Comparison of ENCODE assay signal across 8 cellular contexts in genomic region chr19:12666305-12667048, GRCh38. TPM values are rescaled to one million over a fixed set of nuclear protein-coding genes. Genes with fewer than 3 reads are reported as not detected.
DNase-seq lines count a peak whose midpoint lies in the region; ATAC-seq and TF ChIP-seq lines count a peak whose summit lies in the region.

Gene MAN2B1, minus strand, starts transcription at chr19:12666742. Its CDS starts 41 bp downstream, at chr19:12666701.
Gene WDR83, plus strand, starts transcription at chr19:12666807. Its CDS starts 2,984 bp downstream, at chr19:12669791.

- in situ Hi-C loops in transverse colon (cut with MboI; ENCODE audit: low pct_ligation_motif_present in 1 of 4, low pct_unique_long_range_greater_than_20kb in 1 of 4, low sequenced_read_pairs in 3 of 4): no loop called here

- intact Hi-C loops in Caco-2 (cut with micrococcal nuclease; ENCODE audit: unreplicated experiment) (loop anchor here (1.0 kb wide), 1 partner anchor 56 kb away; the partner anchor contains the start of genes ZNF490 and ZNF791), heart left ventricle (cut with DNase I) (loop anchor here in 1 of 10 donors (5.0 kb wide), 1 partner anchor 104 kb away; no protein-coding TSS in a partner anchor), posterior cingulate gyrus (cut with DNase I) (no loop called here), transverse colon (cut with DNase I; ENCODE audit: low total_unique reads) (no loop called here)

- H3K27me3 ChIP-seq in Caco-2 (replicated peaks; ENCODE audit: control insufficient read depth, insufficient read depth, low read length): no peaks in the 10 kb centered on the region
- no peaks in the 10 kb centered on the region for H3K27me3 ChIP-seq in heart left ventricle
- no peaks in the 10 kb centered on the region for H3K27me3 ChIP-seq in transverse colon

- 1 to 2% (median 1%) methylated on average over 21 to 46 of the region's 46 CpGs for WGBS in heart left ventricle, 4 donors
- 1% methylated on average over 29 of the region's 46 CpGs; no CpG with 5 or more reads in 1 of the 2 donors for WGBS in transverse colon (ENCODE audit: low coverage in 1 of 2), 2 donors

- H3K4me3 Mint-ChIP-seq in Caco-2 (ENCODE audit: unreplicated experiment): peak within 1 kb of the TSS; percentile 93
- H3K4me3 Mint-ChIP-seq in T-cell: peak within 1 kb of the TSS; percentile 91 to 97 (median 93)
- H3K4me3 Mint-ChIP-seq in activated naive CD8-positive, alpha-beta T cell treated with anti-CD3 and anti-CD28 coated beads, Interleukin-2, amount 50 U/mL, for 24 hours: peak within 1 kb of the TSS; percentile 96

- ATAC-seq in GM21786 (IDR thresholded peaks at IDR 0.05; ENCODE audit: unreplicated experiment): peak; percentile 63
- peak; percentile 80 to 82 (median 80) for ATAC-seq in T-cell (replicated peaks in 1 of 4)
- peak; percentile 73 for ATAC-seq in activated naive CD8-positive, alpha-beta T cell treated with anti-CD3 and anti-CD28 coated beads, Interleukin-2, amount 50 U/mL, for 24 hours
- ATAC-seq in heart left ventricle: peak; percentile 60 to 89 (median 88)

- no TSS peak for BruUV-seq in Caco-2 (replicated peaks; lab: Mats Ljungman, UMichigan)

- peak within 1 kb of the TSS; percentile 79 for H3K4me3 ChIP-seq in Caco-2 (ENCODE audit: low read depth, low read length)
- H3K4me3 ChIP-seq in heart left ventricle: peak within 1 kb of the TSS; percentile 55 to 97 (median 88)
- peak within 1 kb of the TSS; percentile 69 to 98 (median 80) for H3K4me3 ChIP-seq in transverse colon

- peak in 1 of 2 donors; percentile 45 for TF ChIP-seq POLR2A in heart left ventricle (IDR thresholded peaks at IDR 0.05)
- TF ChIP-seq POLR2A in transverse colon (IDR thresholded peaks at IDR 0.05): peak; percentile 37

- no peaks in the 10 kb centered on the region for H3K9me3 Mint-ChIP-seq in Caco-2 (ENCODE audit: unreplicated experiment)
- no peaks in the 10 kb centered on the region for H3K9me3 Mint-ChIP-seq in T-cell
- no peaks in the 10 kb centered on the region for H3K9me3 Mint-ChIP-seq in activated naive CD8-positive, alpha-beta T cell treated with anti-CD3 and anti-CD28 coated beads, Interleukin-2, amount 50 U/mL, for 24 hours

- peak within 1 kb of the TSS; percentile 94 for H3K27ac Mint-ChIP-seq in Caco-2 (ENCODE audit: unreplicated experiment)
- peak within 1 kb of the TSS; percentile 69 to 100 for H3K27ac Mint-ChIP-seq in T-cell
- peak within 1 kb of the TSS; percentile 96 for H3K27ac Mint-ChIP-seq in activated naive CD8-positive, alpha-beta T cell treated with anti-CD3 and anti-CD28 coated beads, Interleukin-2, amount 50 U/mL, for 24 hours

- peaks cover 8% of the 10 kb centered on the region for H3K4me1 Mint-ChIP-seq in Caco-2 (ENCODE audit: low read depth, unreplicated experiment)
- H3K4me1 Mint-ChIP-seq in T-cell: peaks cover 50 to 66% (median 51%) of the 10 kb centered on the region in 3 donors
- peaks cover 52% of the 10 kb centered on the region for H3K4me1 Mint-ChIP-seq in activated naive CD8-positive, alpha-beta T cell treated with anti-CD3 and anti-CD28 coated beads, Interleukin-2, amount 50 U/mL, for 24 hours

- H3K27me3 Mint-ChIP-seq in Caco-2 (ENCODE audit: insufficient read depth, unreplicated experiment) (no peaks in the 10 kb centered on the region), T-cell (no peaks in the 10 kb centered on the region)
- H3K27me3 Mint-ChIP-seq in activated naive CD8-positive, alpha-beta T cell treated with anti-CD3 and anti-CD28 coated beads, Interleukin-2, amount 50 U/mL, for 24 hours: no peaks in the 10 kb centered on the region

- CTCF ChIA-PET in Caco-2 (lab: Charles Lee): interaction anchor here (0.6 to 1.2 kb wide), 6 partner anchors 23 to 1540 kb away, joined by 3 to 5 read pairs (median 3); partner anchors contain the start of gene ZNF700
- CTCF ChIA-PET in T-cell (lab: Charles Lee): interaction anchor here in 1 of 2 donors (1.0 to 1.7 kb wide), 3 partner anchors 27 to 102 kb away, joined by 3 to 6 read pairs (median 4); no protein-coding TSS in a partner anchor

- no peak for TF ChIP-seq EP300 in transverse colon (IDR thresholded peaks at IDR 0.05; ENCODE audit: low read depth)

- H3K4me1 ChIP-seq in Caco-2: peaks cover 12% of the 10 kb centered on the region
- H3K4me1 ChIP-seq in heart left ventricle: peaks cover 9 to 51% (median 38%) of the 10 kb centered on the region in 12 donors
- H3K4me1 ChIP-seq in transverse colon: peaks cover 19 to 45% (median 35%) of the 10 kb centered on the region in 4 donors

- H3K36me3 Mint-ChIP-seq in Caco-2 (ENCODE audit: insufficient read depth, unreplicated experiment) (peaks cover 38% of the 10 kb centered on the region), T-cell (peaks cover 3% of the 10 kb centered on the region)
- H3K36me3 Mint-ChIP-seq in activated naive CD8-positive, alpha-beta T cell treated with anti-CD3 and anti-CD28 coated beads, Interleukin-2, amount 50 U/mL, for 24 hours (ENCODE audit: low read depth): peaks cover 25% of the 10 kb centered on the region

- H3K36me3 ChIP-seq in Caco-2 (ENCODE audit: control insufficient read depth, insufficient read depth, low read length) (no peaks in the 10 kb centered on the region; the same call in none of the 2 replicates), heart left ventricle (peaks cover 0 to 41% (median 25%) of the 10 kb centered on the region in 9 donors), transverse colon (peaks cover 0 to 10% (median 0%) of the 10 kb centered on the region in 4 donors)

- TF ChIP-seq CTCF in Caco-2 (IDR thresholded peaks at IDR 0.05; ENCODE audit: insufficient read depth in 1 of 2, low read depth in 1 of 2, low read length in 1 of 2, severe bottlenecking in 1 of 2, unreplicated experiment in 1 of 2) (no peak), heart left ventricle (IDR thresholded peaks at IDR 0.05) (no peak), transverse colon (IDR thresholded peaks at IDR 0.05) (no peak)

- DNase-seq in Caco-2 (peak; percentile 66 to 80), NCI-H1048 (lab: John Stamatoyannopoulos, UW) (peak; percentile 51), T-cell (peak; percentile 52 to 80 (median 70)), heart left ventricle (peak; percentile 77 to 88 (median 82)), posterior cingulate gyrus (peak; percentile 47 to 95 (median 69)), transverse colon (peak; percentile 83)
- DNase-seq in activated naive CD8-positive, alpha-beta T cell treated with anti-CD3 and anti-CD28 coated beads, Interleukin-2, amount 50 U/mL, for 24 hours: peak; percentile 88

- H3K9me3 ChIP-seq in Caco-2: no peaks in the 10 kb centered on the region
- no peaks in the 10 kb centered on the region for H3K9me3 ChIP-seq in heart left ventricle
- no peaks in the 10 kb centered on the region for H3K9me3 ChIP-seq in transverse colon

- POLR2A ChIA-PET in Caco-2 (lab: Charles Lee): interaction anchor here (0.7 kb wide), 1 partner anchor 226 kb away, joined by 3 read pairs; the partner anchor contains the start of gene ZNF443
- POLR2A ChIA-PET in T-cell (lab: Charles Lee): interaction anchor here in 1 of 2 donors (0.6 kb wide), 1 partner anchor 1291 kb away, joined by 3 read pairs; no protein-coding TSS in a partner anchor

- peak within 1 kb of the TSS in 11 of 12 donors; percentile 45 to 90 (median 77) for H3K27ac ChIP-seq in heart left ventricle
- H3K27ac ChIP-seq in transverse colon: peak within 1 kb of the TSS; percentile 78 to 87 (median 83)

RNA-seq across cellular contexts. Expression of gene MAN2B1, which starts in this region (rescaled TPM):
- 70.5 and 88.9 TPM in 2 replicates for total RNA-seq in Caco-2 (2022)
- total RNA-seq in T-cell: 100 to 1,000 TPM in 4 of 5 donors, 10 to 100 TPM in 1; 96.0 to 159 (median 149) TPM
- 100 to 1,000 TPM in 1 of 9 donors, 10 to 100 TPM in 8; 16.0 to 135 (median 30.7) TPM for total RNA-seq in heart left ventricle
- polyA plus RNA-seq in heart left ventricle: 10 to 100 TPM; 18.6 to 23.0 TPM
- total RNA-seq in transverse colon: 100 to 1,000 TPM in 1 of 4 donors, 10 to 100 TPM in 3; 52.4 to 272 (median 70.1) TPM

RNA-seq across cellular contexts. Expression of gene WDR83, which starts in this region (rescaled TPM):
- total RNA-seq in Caco-2 (2022) (17.5 and 20.4 TPM in 2 replicates), T-cell (10 to 100 TPM in 4 of 5 donors, 1 to 10 TPM in 1; 7.7 to 24.3 (median 17.6) TPM), heart left ventricle (1 to 10 TPM; 6.0 to 9.2 (median 7.8) TPM), transverse colon (10 to 100 TPM in 1 of 4 donors, 1 to 10 TPM in 2, not detected in 1; 7.6 to 36.3 (median 9.4) TPM)
- 10 to 100 TPM; 12.3 to 13.0 TPM for polyA plus RNA-seq in heart left ventricle

Comparison
In these comparisons a context has a peak if more than half of its experiments do, and no peak if none do; other contexts are left out.
1. Peak in every context shown above with its lines: DNase-seq, ATAC-seq, H3K4me3 ChIP-seq and H3K27ac ChIP-seq.